ENCODE assay signal across 1 cellular context in the genomic region with DNA sequence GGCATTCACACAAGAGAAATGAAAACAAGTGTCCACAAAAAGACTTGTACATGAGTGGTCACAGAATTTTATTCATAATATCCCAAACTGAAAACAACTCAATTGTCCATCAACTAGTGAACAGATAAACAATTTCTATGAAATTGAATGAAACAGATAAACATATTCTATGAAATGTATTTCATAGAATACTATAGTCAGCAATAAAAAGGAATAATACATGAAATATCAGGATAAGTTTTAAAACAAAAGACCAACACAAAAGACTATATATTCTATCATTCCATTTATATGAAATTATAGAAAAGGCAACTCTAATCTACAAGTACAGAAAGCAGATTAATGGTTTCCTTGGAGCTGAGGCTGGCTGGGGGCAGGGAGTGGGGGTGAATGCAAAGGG.
TF ChIP-seq lines count a peak whose summit lies in the region.

No MANE protein-coding gene starts in this region.

TF ChIP-seq in WTC11, 78 proteins besides CTCF, POLR2A, EP300 and RAD21 (continued from another document):
- TF ChIP-seq, protein P1, sequence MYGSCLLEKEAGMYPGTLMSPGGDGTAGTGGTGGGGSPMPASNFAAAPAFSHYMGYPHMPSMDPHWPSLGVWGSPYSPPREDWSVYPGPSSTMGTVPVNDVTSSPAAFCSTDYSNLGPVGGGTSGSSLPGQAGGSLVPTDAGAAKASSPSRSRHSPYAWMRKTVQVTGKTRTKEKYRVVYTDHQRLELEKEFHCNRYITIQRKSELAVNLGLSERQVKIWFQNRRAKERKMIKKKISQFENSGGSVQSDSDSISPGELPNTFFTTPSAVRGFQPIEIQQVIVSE (CRISPR knock-in tag; IDR thresholded peaks at IDR 0.05; ENCODE audit: borderline replicate concordance): no peak
- TF ChIP-seq RORB (CRISPR knock-in tag; IDR thresholded peaks at IDR 0.05) (no peak), NFE2L1 (CRISPR knock-in tag; IDR thresholded peaks at IDR 0.05) (no peak), MYBL2 (CRISPR knock-in tag; IDR thresholded peaks at IDR 0.05) (no peak)
- TF ChIP-seq, protein P2, sequence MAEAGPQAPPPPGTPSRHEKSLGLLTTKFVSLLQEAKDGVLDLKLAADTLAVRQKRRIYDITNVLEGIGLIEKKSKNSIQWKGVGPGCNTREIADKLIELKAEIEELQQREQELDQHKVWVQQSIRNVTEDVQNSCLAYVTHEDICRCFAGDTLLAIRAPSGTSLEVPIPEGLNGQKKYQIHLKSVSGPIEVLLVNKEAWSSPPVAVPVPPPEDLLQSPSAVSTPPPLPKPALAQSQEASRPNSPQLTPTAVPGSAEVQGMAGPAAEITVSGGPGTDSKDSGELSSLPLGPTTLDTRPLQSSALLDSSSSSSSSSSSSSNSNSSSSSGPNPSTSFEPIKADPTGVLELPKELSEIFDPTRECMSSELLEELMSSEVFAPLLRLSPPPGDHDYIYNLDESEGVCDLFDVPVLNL (CRISPR knock-in tag; IDR thresholded peaks at IDR 0.05; ENCODE audit: borderline replicate concordance, low read depth): no peak
